7 cellular contexts compared by ENCODE assay signal in genomic region chr16:47142469-47143328, GRCh38. TPM values are rescaled to one million over a fixed set of nuclear protein-coding genes. Genes with fewer than 3 reads are reported as not detected.
DNase-seq lines count a peak whose midpoint lies in the region; TF ChIP-seq lines count a peak whose summit lies in the region.

No MANE protein-coding gene starts in this region.

- peaks cover 17% of the 10 kb centered on the region for H3K27me3 ChIP-seq in mononuclear cell (ENCODE audit: insufficient read depth, low read length)
- no peaks in the 10 kb centered on the region for H3K27me3 ChIP-seq in thyroid gland

- H3K4me1 ChIP-seq in HEK293 (ENCODE audit: control insufficient read depth, insufficient read depth, low read length) (0 out of 2 replicates have a peak, but pooled peaks cover under 1% of the 10 kb centered on the region), mononuclear cell (ENCODE audit: insufficient read depth, low read length) (peaks cover 30% of the 10 kb centered on the region), thyroid gland (no peaks in the 10 kb centered on the region)

- H3K4me3 Mint-ChIP-seq in activated CD4-positive, alpha-beta memory T cell treated with anti-CD3 and anti-CD28 coated beads for 36 hours, result peak overlapping the region; percentile 78

- peak overlapping the region; percentile 49 for H3K27ac Mint-ChIP-seq in activated CD4-positive, alpha-beta memory T cell treated with anti-CD3 and anti-CD28 coated beads for 36 hours

- no peaks in the 10 kb centered on the region for H3K9me3 Mint-ChIP-seq in activated CD4-positive, alpha-beta memory T cell treated with anti-CD3 and anti-CD28 coated beads for 36 hours

- no peak for TF ChIP-seq POLR2A in thyroid gland (IDR thresholded peaks at IDR 0.05)

- H3K9me3 ChIP-seq in HEK293 (ENCODE audit: control insufficient read depth, insufficient read depth, low read depth, low read length) (no peaks in the 10 kb centered on the region), mononuclear cell (ENCODE audit: low read depth, low read length) (no peaks in the 10 kb centered on the region), thyroid gland (no peaks in the 10 kb centered on the region)

- H3K27ac ChIP-seq in HEK293 (ENCODE audit: extremely low read depth, low read depth, low read length), result peak overlapping the region; percentile 85; the same call in 1 of the 2 replicates
- H3K27ac ChIP-seq in thyroid gland, result peak overlapping the region in 2 of 3 donors; percentile 11 to 56

- peaks cover 6% of the 10 kb centered on the region for H3K27me3 Mint-ChIP-seq in activated CD4-positive, alpha-beta memory T cell treated with anti-CD3 and anti-CD28 coated beads for 36 hours

- intact Hi-C loops in activated CD4-positive, alpha-beta memory T cell treated with anti-CD3 and anti-CD28 coated beads for 36 hours (cut with micrococcal nuclease), result loop anchor here (1.0 to 5.0 kb wide), 11 partner anchors 28 to 1490 kb away; partner anchors contain the start of genes C16orf87, ORC6 and VPS35
- intact Hi-C loops in thyroid gland (cut with DNase I), result loop anchor here (5.0 kb wide), 1 partner anchor 1015 kb away; the partner anchor contains the start of gene ABCC12

- no peaks in the 10 kb centered on the region for H3K36me3 ChIP-seq in HEK293 (ENCODE audit: control insufficient read depth in 2 of 2, insufficient read depth in 1 of 2, low read length in 2 of 2)
- H3K36me3 ChIP-seq in thyroid gland, result no peaks in the 10 kb centered on the region

- peaks cover 45% of the 10 kb centered on the region for H3K4me1 Mint-ChIP-seq in activated CD4-positive, alpha-beta memory T cell treated with anti-CD3 and anti-CD28 coated beads for 36 hours (ENCODE audit: low read depth)

- H3K4me3 ChIP-seq in HEK293 (ENCODE audit: low read depth, low read length) (peak overlapping the region; percentile 67), epithelial cell of proximal tubule (ENCODE audit: low read depth, low read length) (peak overlapping the region; percentile 71), mononuclear cell (ENCODE audit: low read length) (peak overlapping the region; percentile 45), thyroid gland (replicated peaks in 1 of 3) (peak overlapping the region; percentile 10 to 61 (median 49))

- POLR2A ChIA-PET in HEK293 (lab: Yijun Ruan, JAX), result interaction anchor here (0.7 to 2.0 kb wide), 5 partner anchors 105 to 1022 kb away, joined by 3 to 14 read pairs (median 4); partner anchors contain the start of genes ITFG1 and PHKB
- POLR2A ChIA-PET in activated CD4-positive, alpha-beta memory T cell treated with anti-CD3 and anti-CD28 coated beads for 36 hours (lab: Charles Lee), result interaction anchor here (0.7 to 3.5 kb wide), 6 partner anchors 25 to 169 kb away, joined by 3 to 22 read pairs (median 8); partner anchors contain the start of gene DNAJA2

- DNase-seq in GM13976 (ENCODE audit: low spot score) (peak; percentile 66), NCI-H146 treated with DMSO at 0.1 percent for 48 hours (lab: John Stamatoyannopoulos, UW; ENCODE audit: unreplicated experiment) (peak; percentile 1), epithelial cell of proximal tubule (ENCODE audit: low read depth) (peak; percentile 16), thyroid gland (peak; percentile 29 to 33)
- peak; percentile 45 for DNase-seq in activated CD4-positive, alpha-beta memory T cell treated with anti-CD3 and anti-CD28 coated beads for 36 hours

- H3K36me3 Mint-ChIP-seq in activated CD4-positive, alpha-beta memory T cell treated with anti-CD3 and anti-CD28 coated beads for 36 hours, result peaks cover 3% of the 10 kb centered on the region

- 0 to 1% methylated on average over 32 to 40 of the region's 64 CpGs for WGBS in thyroid gland, 2 donors

- TF ChIP-seq CTCF in GM13976 (IDR thresholded peaks at IDR 0.05; ENCODE audit: borderline replicate concordance, control extremely low read depth, extremely low read depth, insufficient read depth, missing control alignments) (peak; percentile 5), HEK293 (tag by site-specific recombination; IDR thresholded peaks at IDR 0.05) (no peak), epithelial cell of proximal tubule (conservative IDR thresholded peaks at IDR 0.05; ENCODE audit: low read depth, low read length) (peak; percentile 12), thyroid gland (IDR thresholded peaks at IDR 0.05) (no peak)

- CTCF ChIA-PET in HEK293 (lab: Yijun Ruan, JAX), result interaction anchor here (0.5 to 3.2 kb wide), 28 partner anchors 10 to 1022 kb away, joined by 3 to 21 read pairs (median 4); partner anchors contain the start of genes ABCC12 and DNAJA2
- CTCF ChIA-PET in activated CD4-positive, alpha-beta memory T cell treated with anti-CD3 and anti-CD28 coated beads for 36 hours (lab: Charles Lee), result interaction anchor here (0.7 to 6.2 kb wide), 34 partner anchors 10 to 1481 kb away, joined by 3 to 113 read pairs (median 6); partner anchors contain the start of genes ABCC12, DNAJA2, ITFG1 and PHKB

- in situ Hi-C loops in GM13976 (cut with MboI; ENCODE audit: low sequenced_read_pairs, unreplicated experiment), result loop anchor here (25.0 kb wide), 1 partner anchor 180 kb away; the partner anchor contains the start of gene DNAJA2

TF ChIP-seq in HEK293, 187 proteins besides CTCF, POLR2A, EP300 and RAD21 (continues in another document):
- TF ChIP-seq ZFP41 (tag by site-specific recombination; IDR thresholded peaks at IDR 0.05; ENCODE audit: borderline replicate concordance), result no peak
- no peak for TF ChIP-seq ZNF426 (tag by site-specific recombination; IDR thresholded peaks at IDR 0.05)
- no peak for TF ChIP-seq ZNF114 (tag by site-specific recombination; IDR thresholded peaks at IDR 0.05)
- no peak for TF ChIP-seq SCRT1 (tag by site-specific recombination; IDR thresholded peaks at IDR 0.05; ENCODE audit: borderline replicate concordance)
- no peak for TF ChIP-seq ZNF704 (tag by site-specific recombination; IDR thresholded peaks at IDR 0.05)
- no peak for TF ChIP-seq ZNF529 (tag by site-specific recombination; IDR thresholded peaks at IDR 0.05; ENCODE audit: insufficient replicate concordance)
- no peak for TF ChIP-seq ZNF514 (tag by site-specific recombination; IDR thresholded peaks at IDR 0.05)
- TF ChIP-seq ZNF654 (tag by site-specific recombination; IDR thresholded peaks at IDR 0.05; ENCODE audit: low read depth), result no peak
- peak; percentile 89 for TF ChIP-seq ZNF335 (tag by site-specific recombination; conservative IDR thresholded peaks at IDR 0.05)
- no peak for TF ChIP-seq YY1 (tag by site-specific recombination; IDR thresholded peaks at IDR 0.05)
- no peak for TF ChIP-seq ZFP69B (tag by site-specific recombination; IDR thresholded peaks at IDR 0.05)
- TF ChIP-seq ZNF629 (tag by site-specific recombination; IDR thresholded peaks at IDR 0.05), result peak; percentile 57
- no peak for TF ChIP-seq ZNF600 (tag by site-specific recombination; IDR thresholded peaks at IDR 0.05)
- TF ChIP-seq SP7 (tag by site-specific recombination; IDR thresholded peaks at IDR 0.05), result no peak
- peak; percentile 14; the same call in 1 of the 2 replicates for TF ChIP-seq PRDM1 (tag by site-specific recombination; IDR thresholded peaks at IDR 0.05)
- no peak for TF ChIP-seq ZNF311 (tag by site-specific recombination; IDR thresholded peaks at IDR 0.05; ENCODE audit: borderline replicate concordance)
- TF ChIP-seq ZXDB (tag by site-specific recombination; IDR thresholded peaks at IDR 0.05), result peak; percentile 42; the same call in 1 of the 2 replicates
- TF ChIP-seq SETDB1 (IDR thresholded peaks at IDR 0.05; ENCODE audit: insufficient read length, low read length), result no peak
- TF ChIP-seq ELK4 (IDR thresholded peaks at IDR 0.05; ENCODE audit: borderline replicate concordance, low read depth, low read length), result no peak

RNA-seq across cellular contexts. Expression of gene NETO2, which starts 1.0 kb away (rescaled TPM):
- 10 to 100 TPM in 1 of 2 experiments, 1 to 10 TPM in 1; 9.2 to 11.4 TPM for total RNA-seq in activated CD4-positive, alpha-beta memory T cell treated with anti-CD3 and anti-CD28 coated beads for 36 hours
- 41.2 and 73.9 TPM in 2 replicates for total RNA-seq in epithelial cell of proximal tubule
- total RNA-seq in mononuclear cell, result 7.2 TPM
- 10 to 100 TPM in 1 of 4 donors, 1 to 10 TPM in 3; 5.4 to 10.1 (median 6.7) TPM for total RNA-seq in thyroid gland

Comparison
In these comparisons a context has a peak if more than half of its experiments do, and no peak if none do; other contexts are left out.
1. Peak in every context shown above with its lines: DNase-seq, H3K4me3 ChIP-seq and H3K27ac ChIP-seq.
2. DNase-seq: peak in every context shown above with its lines; median percentile 66 in GM13976; 45 in activated CD4-positive, alpha-beta memory T cell treated with anti-CD3 and anti-CD28 coated beads for 36 hours; 31 in thyroid gland; 16 in epithelial cell of proximal tubule; 1 in NCI-H146 treated with DMSO at 0.1 percent for 48 hours.
3. CTCF ChIP-seq: peak in GM13976 (single experiment) and epithelial cell of proximal tubule (single experiment); none in HEK293 (single experiment) and thyroid gland (0 of 6).